Comparison of ENCODE assay signal across 12 cellular contexts in the genomic region with DNA sequence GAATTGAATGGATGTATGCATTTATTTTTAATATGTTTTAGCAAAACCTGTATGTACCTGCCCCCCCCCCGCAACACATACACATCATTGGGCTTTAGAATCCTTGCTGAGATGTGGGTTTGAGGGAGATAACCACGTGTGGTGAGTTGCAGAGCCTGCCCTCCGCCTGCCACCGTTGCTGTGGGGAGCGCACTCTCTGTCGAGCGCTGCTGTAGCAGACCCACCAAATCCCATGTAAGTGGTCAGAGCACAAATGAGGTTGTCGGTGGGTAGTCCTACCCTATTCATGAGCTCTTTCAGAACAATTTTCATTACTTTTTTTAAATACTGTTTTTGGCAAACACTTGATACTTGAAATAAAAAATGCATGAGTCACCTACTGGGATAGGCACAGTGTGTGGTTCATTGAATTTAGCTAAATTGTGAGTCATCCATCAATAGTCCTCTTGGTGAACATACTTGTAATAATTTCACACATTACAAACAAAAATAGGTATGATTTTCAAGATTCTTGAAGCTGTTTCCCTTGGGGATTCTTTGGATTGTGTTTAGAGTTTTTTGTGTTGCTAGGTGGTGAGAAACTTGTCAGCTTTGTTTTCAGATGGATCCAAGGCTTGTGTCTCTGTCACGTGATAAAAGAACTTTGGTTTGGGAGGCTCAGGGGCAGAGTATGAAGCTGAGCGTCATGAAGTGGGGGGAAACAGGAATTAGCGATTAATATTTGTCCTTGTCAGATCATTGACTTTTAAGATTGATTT.
A peak's percentile ranks its signal among the peaks of the same experiment; 100 is the strongest.
DNase-seq lines count a peak whose midpoint lies in the region; ATAC-seq, FAIRE-seq and TF ChIP-seq lines count a peak whose summit lies in the region.
"Had no signal": no experiment of that assay in that cellular context is flagged by ENCODE, and none has a peak within 500 bp of the region (broad histone marks: within the 10 kb centered on the region; RNA-seq: fewer than 3 reads in every experiment).

No MANE protein-coding gene starts in this region.

- TF ChIP-seq POLR2A in H1 (IDR thresholded peaks at IDR 0.05; ENCODE audit: control extremely low read depth in 1 of 2, low read depth in 2 of 2, low read length in 2 of 2): no peak

- H2AFZ ChIP-seq in H1 (ENCODE audit: low read length): peak overlapping the region; percentile 56; the same call in 1 of the 2 replicates

- H3K23ac ChIP-seq in H1 (ENCODE audit: insufficient read length): no peak overlapping the region

- TF ChIP-seq RAD21 in H1 (IDR thresholded peaks at IDR 0.05 in 1 of 2, conservative IDR thresholded peaks at IDR 0.05 in 1 of 2; ENCODE audit: low read depth in 2 of 2, low read length in 2 of 2): no peak

- H3K9me3 ChIP-seq in H1 (ENCODE audit: insufficient read depth in 2 of 2, low read depth in 1 of 2, low read length in 1 of 2): no peaks in the 10 kb centered on the region; a peak in 1 of 4 replicates
- H3K9me3 ChIP-seq: tibial artery had no signal

- H3K27me3 ChIP-seq in H1 (replicated peaks in 1 of 4; ENCODE audit: control insufficient read depth in 3 of 4, extremely low read depth in 1 of 4, insufficient read depth in 3 of 4, low read length in 3 of 4): no peaks in the 10 kb centered on the region

- H3K18ac ChIP-seq in H1 (ENCODE audit: extremely low read depth, low read length): no peak overlapping the region

- FAIRE-seq in H1 (lab: Jason Lieb, UNC): peak; percentile 94
- FAIRE-seq: A204.1 had no signal

- no peak overlapping the region for H2BK120ac ChIP-seq in H1 (replicated peaks; ENCODE audit: low read depth, low read length)

- no peak overlapping the region for H4K5ac ChIP-seq in H1 (ENCODE audit: insufficient read length, low read depth, low read length)

- H3K79me2 ChIP-seq in H1 (ENCODE audit: control insufficient read depth in 1 of 2, insufficient read depth in 2 of 2, low read length in 2 of 2): no peaks in the 10 kb centered on the region

- 69% methylated on average over 11 of the region's 11 CpGs; no CpG with 5 or more reads in 1 of the 2 experiments for WGBS in H1 (ENCODE audit: extremely low coverage in 1 of 2, insufficient coverage in 1 of 2, insufficient read length in 1 of 2, insufficient replicate concordance in 2 of 2, low coverage in 1 of 2, low lambda C conversion rate in 2 of 2, missing lambda C conversion rate in 1 of 2), 2 experiments

- no peak overlapping the region; a peak in 1 of 4 replicates for H3K4me2 ChIP-seq in H1 (ENCODE audit: insufficient read depth in 1 of 2, low read depth in 2 of 2, low read length in 2 of 2)

- ATAC-seq in naive thymus-derived CD8-positive, alpha-beta T cell: no peak
- ATAC-seq in GM18907 (IDR thresholded peaks at IDR 0.05; ENCODE audit: unreplicated experiment): no peak

- no peaks in the 10 kb centered on the region for H3K9me3 Mint-ChIP-seq in naive thymus-derived CD8-positive, alpha-beta T cell
- H3K9me3 Mint-ChIP-seq: central memory CD8-positive, alpha-beta T cell had no signal

- H4K91ac ChIP-seq in H1 (replicated peaks; ENCODE audit: insufficient read length, low read length): no peak overlapping the region

- POLR2A ChIA-PET in H1 (lab: Charles Lee; ENCODE audit: partially characterized antibody): no interaction called here
- POLR2A ChIA-PET in naive thymus-derived CD8-positive, alpha-beta T cell (lab: Charles Lee): interaction anchor here (0.5 kb wide), 1 partner anchor 187 kb away, joined by 3 read pairs; no protein-coding TSS in a partner anchor

- H3K4me1 ChIP-seq in H1 (replicated peaks in 1 of 4; ENCODE audit: control insufficient read depth in 3 of 4, insufficient read depth in 4 of 4, low read length in 3 of 4): no peaks in the 10 kb centered on the region

- no peaks in the 10 kb centered on the region for H3K36me3 Mint-ChIP-seq in naive thymus-derived CD8-positive, alpha-beta T cell

- H3K9ac ChIP-seq in H1 (replicated peaks in 1 of 4; ENCODE audit: extremely low read depth in 1 of 4, low read depth in 3 of 4, low read length in 3 of 4): no peak overlapping the region

- H2BK12ac ChIP-seq in H1 (ENCODE audit: low read depth, low read length): no peak overlapping the region

- H4K20me1 ChIP-seq in H1 (replicated peaks in 1 of 2; ENCODE audit: control insufficient read depth in 1 of 2, insufficient read depth in 2 of 2, low read length in 2 of 2): no peaks in the 10 kb centered on the region

- H2BK20ac ChIP-seq in H1 (ENCODE audit: low read length): no peak overlapping the region

- H3K27ac Mint-ChIP-seq in naive thymus-derived CD8-positive, alpha-beta T cell: no peak overlapping the region

- CTCF ChIA-PET in H1 (lab: Charles Lee; ENCODE audit: partially characterized antibody): interaction anchor here (0.6 to 6.1 kb wide), 70 partner anchors 10 to 587 kb away, joined by 3 to 79 read pairs (median 4); no protein-coding TSS in a partner anchor

- no peaks in the 10 kb centered on the region for H3K36me3 ChIP-seq in H1 (ENCODE audit: control insufficient read depth in 2 of 4, insufficient read depth in 4 of 4, low read length in 3 of 4)
- H3K36me3 ChIP-seq: tibial artery had no signal

- H2AK5ac ChIP-seq in H1 (ENCODE audit: low read depth, low read length): no peak overlapping the region

- H4K8ac ChIP-seq in H1 (ENCODE audit: extremely low read depth, insufficient read depth, low read length): no peak overlapping the region

- DNase-seq in NCI-H1092 treated with DMSO at 0.1 percent for 48 hours (lab: John Stamatoyannopoulos, UW) (peak; percentile 39), NCI-H1092 (lab: John Stamatoyannopoulos, UW) (no peak), LoVo (ENCODE audit: low spot score) (peak; percentile 20), H1 (ENCODE audit: low read depth in 1 of 2, low spot score in 2 of 2) (no peak), stromal cell of bone marrow (ENCODE audit: low read depth) (peak; percentile 52), SHP77 (lab: John Stamatoyannopoulos, UW) (no peak)
- no peak for DNase-seq in naive thymus-derived CD8-positive, alpha-beta T cell
- DNase-seq: NK-92 treated with Interleukin-12 subunit alpha and Interleukin-12 subunit beta, amount 100 ng/mL, for 24 hours; tibial artery had no signal

- TF ChIP-seq CTCF in H1 (IDR thresholded peaks at IDR 0.05; ENCODE audit: control extremely low read depth in 1 of 3, insufficient read depth in 1 of 3, low read depth in 1 of 3, low read length in 3 of 3): no peak

- no peak overlapping the region for H3K4me3 ChIP-seq in H1 (ENCODE audit: extremely low read depth in 1 of 4, insufficient read depth in 2 of 4, low read depth in 3 of 4, low read length in 4 of 4)
- H3K4me3 ChIP-seq: tibial artery had no signal

- H3K4ac ChIP-seq in H1 (replicated peaks; ENCODE audit: insufficient read length, low read depth, low read length): no peak overlapping the region

- H3K4me3 Mint-ChIP-seq in naive thymus-derived CD8-positive, alpha-beta T cell: no peak overlapping the region
- H3K4me3 Mint-ChIP-seq: central memory CD8-positive, alpha-beta T cell had no signal

- H3K27me3 Mint-ChIP-seq in naive thymus-derived CD8-positive, alpha-beta T cell: peaks cover 6 to 38% (median 16%) of the 10 kb centered on the region in 5 donors

- no peak overlapping the region for H2BK5ac ChIP-seq in H1 (ENCODE audit: low read depth, low read length)

- no peak for TF ChIP-seq EP300 in H1 (IDR thresholded peaks at IDR 0.05; ENCODE audit: borderline replicate concordance in 1 of 2, low read depth in 2 of 2, low read length in 2 of 2)

- H3K56ac ChIP-seq in H1 (replicated peaks; ENCODE audit: insufficient read length, low read depth, low read length): no peak overlapping the region

- H3K4me1 Mint-ChIP-seq in naive thymus-derived CD8-positive, alpha-beta T cell: peaks cover 0 to 8% (median 3%) of the 10 kb centered on the region in 4 donors
- H3K4me1 Mint-ChIP-seq: central memory CD8-positive, alpha-beta T cell had no signal

- H3K14ac ChIP-seq in H1 (ENCODE audit: insufficient read length): no peak overlapping the region

- no peaks in the 10 kb centered on the region for H3K79me1 ChIP-seq in H1 (ENCODE audit: low read depth, low read length)

- H2BK15ac ChIP-seq in H1 (ENCODE audit: low read length): no peak overlapping the region

- no peaks in the 10 kb centered on the region for H3K23me2 ChIP-seq in H1 (ENCODE audit: low read depth, low read length)

- H3K27ac ChIP-seq in H1 (ENCODE audit: low read depth, low read length): no peak overlapping the region
- H3K27ac ChIP-seq: tibial artery had no signal

TF ChIP-seq in H1, 55 proteins besides CTCF, POLR2A, EP300 and RAD21:
- no peak for TF ChIP-seq SAP30 (IDR thresholded peaks at IDR 0.05; ENCODE audit: insufficient read depth, insufficient replicate concordance, low read length)
- no peak for TF ChIP-seq CHD1 (IDR thresholded peaks at IDR 0.05; ENCODE audit: low read depth, low read length)
- no peak for TF ChIP-seq BCL11A (IDR thresholded peaks at IDR 0.05; ENCODE audit: low read depth in 2 of 2, low read length in 2 of 2)
- no peak for TF ChIP-seq TCF12 (IDR thresholded peaks at IDR 0.05; ENCODE audit: low read depth, low read length)
- TF ChIP-seq SP4 (IDR thresholded peaks at IDR 0.05; ENCODE audit: low read length): no peak
TF ChIP-seq in H1: peak in this region for 0.

Comparison
In these comparisons a context has a peak if more than half of its experiments do, and no peak if none do; other contexts are left out.
1. DNase-seq: peak in NCI-H1092 treated with DMSO at 0.1 percent for 48 hours (single experiment), LoVo (single experiment) and stromal cell of bone marrow (single experiment); none in NCI-H1092 (single experiment), H1 (0 of 2), naive thymus-derived CD8-positive, alpha-beta T cell (0 of 10) and SHP77 (0 of 2).